ENCODE assay signal across 23 cellular contexts in the genomic region with DNA sequence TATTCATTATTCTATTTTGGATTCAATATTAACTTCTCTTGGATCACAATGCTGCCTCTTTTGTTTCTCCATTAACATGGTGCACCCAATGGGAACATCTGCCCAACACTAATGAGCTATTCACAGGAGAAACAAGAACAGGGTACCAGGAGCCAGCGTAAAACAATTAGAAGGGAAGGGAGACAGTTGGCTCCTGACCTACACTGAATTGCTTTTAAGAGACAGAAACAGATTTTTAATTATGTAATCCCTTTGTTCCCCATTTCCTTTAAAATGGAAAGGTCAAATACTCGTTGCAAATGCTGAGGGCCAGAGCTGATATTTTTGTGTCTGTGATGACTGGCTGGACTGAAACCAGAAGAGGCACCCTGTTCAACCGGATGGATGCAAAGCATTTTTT.
DNase-seq lines count a peak whose midpoint lies in the region; ATAC-seq and TF ChIP-seq lines count a peak whose summit lies in the region.
"Had no signal": no experiment of that assay in that cellular context is flagged by ENCODE, and none has a peak within 500 bp of the region (broad histone marks: within the 10 kb centered on the region; RNA-seq: fewer than 3 reads in every experiment).

No MANE protein-coding gene starts in this region.

- DNase-seq in NCI-H2029 (lab: John Stamatoyannopoulos, UW): peak; percentile 8
- no peak for DNase-seq in NCI-H2029 treated with DMSO at 0.1 percent for 48 hours (lab: John Stamatoyannopoulos, UW)
- DNase-seq in NCI-H1092 treated with DMSO at 0.1 percent for 48 hours (lab: John Stamatoyannopoulos, UW): peak; percentile 72
- peak; percentile 67 for DNase-seq in NCI-H446 treated with DMSO at 0.1 percent for 48 hours (lab: John Stamatoyannopoulos, UW)
- peak; percentile 59 to 82 for DNase-seq in lung microvascular endothelial cell (ENCODE audit: low read depth in 2 of 2)
- DNase-seq in breast epithelium (ENCODE audit: low spot score in 2 of 2): no peak
- DNase-seq: activated B cell treated with CpG ODN at 0.5 μM for 24 hours; activated CD4-positive, alpha-beta T cell treated with anti-CD3 and anti-CD28 coated beads, Interleukin-2, amount 50 U/mL, for 48 hours; activated CD8-positive, alpha-beta memory T cell treated with anti-CD3 and anti-CD28 coated beads, Interleukin-2, amount 50 U/mL, for 4 hours; AML-193; aorta; cerebellar nuclear complex; DMS79 treated with DMSO at 0.1 percent for 48 hours; H7; left colon; naive thymus-derived CD8-positive, alpha-beta T cell; NCI-H2107; NCI-H526 treated with DMSO at 0.1 percent for 48 hours; stimulated activated CD4-positive, alpha-beta T cell treated with anti-CD3 and anti-CD28 coated beads, Interleukin-4, amount 100 ng/mL, for 1 hour had no signal

- H3K9me3 ChIP-seq in breast epithelium: no peaks in the 10 kb centered on the region
- H3K9me3 ChIP-seq: right atrium auricular region had no signal

- ATAC-seq in GM18873 (IDR thresholded peaks at IDR 0.05; ENCODE audit: low FRiP score, unreplicated experiment): no peak
- ATAC-seq in GM18867 (IDR thresholded peaks at IDR 0.05; ENCODE audit: unreplicated experiment): no peak
- ATAC-seq: left colon; naive thymus-derived CD8-positive, alpha-beta T cell; stimulated activated memory B cell treated with anti-CD40 and anti-IgM and Interleukin-4, amounts not matched to agents 10 μg/mL and 1 μg/mL and 100 μg/mL, for 72 hours had no signal

- no peak overlapping the region for H3K4me3 ChIP-seq in breast epithelium
- H3K4me3 ChIP-seq: right atrium auricular region had no signal

- H3K27me3 ChIP-seq in breast epithelium: no peaks in the 10 kb centered on the region
- H3K27me3 ChIP-seq: right atrium auricular region had no signal

- TF ChIP-seq CTCF in breast epithelium (IDR thresholded peaks at IDR 0.05): no peak

- H3K27ac ChIP-seq in breast epithelium: no peak overlapping the region
- H3K27ac ChIP-seq: right atrium auricular region had no signal

- H3K36me3 ChIP-seq in breast epithelium: no peaks in the 10 kb centered on the region
- H3K36me3 ChIP-seq: right atrium auricular region had no signal

- no peak for TF ChIP-seq POLR2A in breast epithelium (IDR thresholded peaks at IDR 0.05)

- intact Hi-C loops in breast epithelium (cut with DNase I; ENCODE audit: low total_unique reads): no loop called here

- H3K4me1 ChIP-seq in breast epithelium: no peaks in the 10 kb centered on the region

Comparison
In these comparisons a context has a peak if more than half of its experiments do, and no peak if none do; other contexts are left out.
1. DNase-seq: peak in NCI-H2029 (single experiment), NCI-H1092 treated with DMSO at 0.1 percent for 48 hours (single experiment), NCI-H446 treated with DMSO at 0.1 percent for 48 hours (single experiment) and lung microvascular endothelial cell (2 of 2); none in NCI-H2029 treated with DMSO at 0.1 percent for 48 hours (single experiment) and breast epithelium (0 of 2).